ENCODE assay signal across 1 cellular context in genomic region chr4:6056976-6057766, GRCh38.
TF ChIP-seq lines count a peak whose summit lies in the region.

No MANE protein-coding gene starts in this region.

TF ChIP-seq in H1, 55 proteins besides CTCF, POLR2A, EP300 and RAD21 (continued from another document):
- TF ChIP-seq TAF1 (IDR thresholded peaks at IDR 0.05; ENCODE audit: low read depth, low read length) (no peak), TAF7 (optimal IDR thresholded peaks at IDR 0.05; ENCODE audit: borderline replicate concordance, low read depth, low read length) (no peak)
